Comparison of ENCODE assay signal across 1 cellular context in the genomic region with DNA sequence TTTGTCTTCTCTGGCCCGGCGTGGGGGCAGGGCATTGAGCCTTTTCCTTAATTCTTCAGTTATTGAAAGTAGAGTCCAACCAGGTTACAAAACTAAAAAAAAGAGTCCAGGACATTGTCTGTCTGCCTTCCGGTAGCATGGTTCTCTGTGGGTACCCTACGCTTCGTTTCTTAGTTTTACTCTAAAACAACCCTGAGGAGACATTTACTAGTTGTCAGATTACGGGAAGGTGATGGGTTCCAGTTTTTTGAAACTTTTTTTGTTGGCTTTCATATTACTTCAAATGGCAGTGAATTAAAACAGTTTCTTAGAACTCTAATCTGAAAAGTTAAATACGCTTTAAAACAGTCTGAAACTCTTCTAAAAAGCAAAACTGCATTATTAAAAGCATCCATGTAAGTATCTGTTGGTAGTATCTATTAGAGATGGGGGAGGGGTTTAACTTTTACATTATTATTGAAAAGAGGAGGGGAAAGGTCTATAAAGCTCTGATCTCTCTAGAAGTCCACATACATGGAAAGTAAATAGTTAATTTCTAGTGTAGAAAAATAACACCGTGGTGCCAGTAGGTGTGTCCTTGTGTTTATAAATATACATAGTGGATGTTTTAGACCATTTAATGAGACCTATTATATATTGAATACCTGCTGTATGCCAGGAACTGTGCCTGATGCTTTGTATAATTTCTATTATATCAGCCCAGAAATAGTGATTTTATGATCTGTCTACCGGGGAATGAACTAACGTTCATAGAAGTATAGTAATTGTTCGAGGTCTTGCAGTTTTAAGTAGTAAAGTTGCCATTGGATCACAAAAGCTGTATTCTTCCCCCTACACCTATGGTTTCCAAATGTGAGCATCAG.
TF ChIP-seq lines count a peak whose summit lies in the region.

No MANE protein-coding gene starts in this region.

TF ChIP-seq in HepG2, 621 proteins besides CTCF, POLR2A, EP300 and RAD21 (continued from another document and continues in another):
- TF ChIP-seq, protein P1, sequence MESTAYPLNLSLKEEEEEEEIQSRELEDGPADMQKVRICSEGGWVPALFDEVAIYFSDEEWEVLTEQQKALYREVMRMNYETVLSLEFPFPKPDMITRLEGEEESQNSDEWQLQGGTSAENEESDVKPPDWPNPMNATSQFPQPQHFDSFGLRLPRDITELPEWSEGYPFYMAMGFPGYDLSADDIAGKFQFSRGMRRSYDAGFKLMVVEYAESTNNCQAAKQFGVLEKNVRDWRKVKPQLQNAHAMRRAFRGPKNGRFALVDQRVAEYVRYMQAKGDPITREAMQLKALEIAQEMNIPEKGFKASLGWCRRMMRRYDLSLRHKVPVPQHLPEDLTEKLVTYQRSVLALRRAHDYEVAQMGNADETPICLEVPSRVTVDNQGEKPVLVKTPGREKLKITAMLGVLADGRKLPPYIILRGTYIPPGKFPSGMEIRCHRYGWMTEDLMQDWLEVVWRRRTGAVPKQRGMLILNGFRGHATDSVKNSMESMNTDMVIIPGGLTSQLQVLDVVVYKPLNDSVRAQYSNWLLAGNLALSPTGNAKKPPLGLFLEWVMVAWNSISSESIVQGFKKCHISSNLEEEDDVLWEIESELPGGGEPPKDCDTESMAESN (CRISPR knock-in tag; conservative IDR thresholded peaks at IDR 0.05) = no peak
- TF ChIP-seq PPARG (CRISPR knock-in tag; conservative IDR thresholded peaks at IDR 0.05) (0 out of 2 replicates have a peak, but pooled peaks have one; percentile 17), IKZF4 (CRISPR knock-in tag; IDR thresholded peaks at IDR 0.05; ENCODE audit: borderline replicate concordance, low read depth, not compliant biosample characterization) (no peak), NR3C1 (CRISPR knock-in tag; IDR thresholded peaks at IDR 0.05) (no peak), ATM (IDR thresholded peaks at IDR 0.05; ENCODE audit: borderline replicate concordance) (no peak), ZNF619 (CRISPR knock-in tag; IDR thresholded peaks at IDR 0.05) (no peak), ZNF441 (CRISPR knock-in tag; IDR thresholded peaks at IDR 0.05; ENCODE audit: borderline replicate concordance) (no peak), ZNF564 (CRISPR knock-in tag; IDR thresholded peaks at IDR 0.05) (no peak), RARG (CRISPR knock-in tag; IDR thresholded peaks at IDR 0.05; ENCODE audit: low read depth) (no peak), CREB1 (IDR thresholded peaks at IDR 0.05) (no peak), CREB1 (CRISPR knock-in tag; IDR thresholded peaks at IDR 0.05) (peak; percentile 28; the same call in 1 of the 2 replicates), GABPA (IDR thresholded peaks at IDR 0.05; ENCODE audit: low read depth, low read length) (no peak), GABPA (CRISPR knock-in tag; IDR thresholded peaks at IDR 0.05; ENCODE audit: low read depth) (peak; percentile 15; the same call in 1 of the 2 replicates), ZNF496 (CRISPR knock-in tag; IDR thresholded peaks at IDR 0.05; ENCODE audit: insufficient replicate concordance) (no peak), SAP130 (CRISPR knock-in tag; IDR thresholded peaks at IDR 0.05; ENCODE audit: low read depth) (no peak), NFIC (IDR thresholded peaks at IDR 0.05; ENCODE audit: low read length) (0 out of 2 replicates have a peak, but pooled peaks have one; percentile 4), ZEB1 (IDR thresholded peaks at IDR 0.05; ENCODE audit: insufficient replicate concordance, low read depth) (no peak), ZSCAN21 (CRISPR knock-in tag; IDR thresholded peaks at IDR 0.05; ENCODE audit: borderline replicate concordance) (no peak), ZNF205 (CRISPR knock-in tag; IDR thresholded peaks at IDR 0.05) (no peak), MIER3 (CRISPR knock-in tag; IDR thresholded peaks at IDR 0.05; ENCODE audit: borderline replicate concordance) (no peak)
- TF ChIP-seq, protein P2, sequence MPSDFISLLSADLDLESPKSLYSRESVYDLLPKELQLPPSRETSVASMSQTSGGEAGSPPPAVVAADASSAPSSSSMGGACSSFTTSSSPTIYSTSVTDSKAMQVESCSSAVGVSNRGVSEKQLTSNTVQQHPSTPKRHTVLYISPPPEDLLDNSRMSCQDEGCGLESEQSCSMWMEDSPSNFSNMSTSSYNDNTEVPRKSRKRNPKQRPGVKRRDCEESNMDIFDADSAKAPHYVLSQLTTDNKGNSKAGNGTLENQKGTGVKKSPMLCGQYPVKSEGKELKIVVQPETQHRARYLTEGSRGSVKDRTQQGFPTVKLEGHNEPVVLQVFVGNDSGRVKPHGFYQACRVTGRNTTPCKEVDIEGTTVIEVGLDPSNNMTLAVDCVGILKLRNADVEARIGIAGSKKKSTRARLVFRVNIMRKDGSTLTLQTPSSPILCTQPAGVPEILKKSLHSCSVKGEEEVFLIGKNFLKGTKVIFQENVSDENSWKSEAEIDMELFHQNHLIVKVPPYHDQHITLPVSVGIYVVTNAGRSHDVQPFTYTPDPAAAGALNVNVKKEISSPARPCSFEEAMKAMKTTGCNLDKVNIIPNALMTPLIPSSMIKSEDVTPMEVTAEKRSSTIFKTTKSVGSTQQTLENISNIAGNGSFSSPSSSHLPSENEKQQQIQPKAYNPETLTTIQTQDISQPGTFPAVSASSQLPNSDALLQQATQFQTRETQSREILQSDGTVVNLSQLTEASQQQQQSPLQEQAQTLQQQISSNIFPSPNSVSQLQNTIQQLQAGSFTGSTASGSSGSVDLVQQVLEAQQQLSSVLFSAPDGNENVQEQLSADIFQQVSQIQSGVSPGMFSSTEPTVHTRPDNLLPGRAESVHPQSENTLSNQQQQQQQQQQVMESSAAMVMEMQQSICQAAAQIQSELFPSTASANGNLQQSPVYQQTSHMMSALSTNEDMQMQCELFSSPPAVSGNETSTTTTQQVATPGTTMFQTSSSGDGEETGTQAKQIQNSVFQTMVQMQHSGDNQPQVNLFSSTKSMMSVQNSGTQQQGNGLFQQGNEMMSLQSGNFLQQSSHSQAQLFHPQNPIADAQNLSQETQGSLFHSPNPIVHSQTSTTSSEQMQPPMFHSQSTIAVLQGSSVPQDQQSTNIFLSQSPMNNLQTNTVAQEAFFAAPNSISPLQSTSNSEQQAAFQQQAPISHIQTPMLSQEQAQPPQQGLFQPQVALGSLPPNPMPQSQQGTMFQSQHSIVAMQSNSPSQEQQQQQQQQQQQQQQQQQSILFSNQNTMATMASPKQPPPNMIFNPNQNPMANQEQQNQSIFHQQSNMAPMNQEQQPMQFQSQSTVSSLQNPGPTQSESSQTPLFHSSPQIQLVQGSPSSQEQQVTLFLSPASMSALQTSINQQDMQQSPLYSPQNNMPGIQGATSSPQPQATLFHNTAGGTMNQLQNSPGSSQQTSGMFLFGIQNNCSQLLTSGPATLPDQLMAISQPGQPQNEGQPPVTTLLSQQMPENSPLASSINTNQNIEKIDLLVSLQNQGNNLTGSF (CRISPR knock-in tag; IDR thresholded peaks at IDR 0.05) = no peak
- TF ChIP-seq, protein P3, sequence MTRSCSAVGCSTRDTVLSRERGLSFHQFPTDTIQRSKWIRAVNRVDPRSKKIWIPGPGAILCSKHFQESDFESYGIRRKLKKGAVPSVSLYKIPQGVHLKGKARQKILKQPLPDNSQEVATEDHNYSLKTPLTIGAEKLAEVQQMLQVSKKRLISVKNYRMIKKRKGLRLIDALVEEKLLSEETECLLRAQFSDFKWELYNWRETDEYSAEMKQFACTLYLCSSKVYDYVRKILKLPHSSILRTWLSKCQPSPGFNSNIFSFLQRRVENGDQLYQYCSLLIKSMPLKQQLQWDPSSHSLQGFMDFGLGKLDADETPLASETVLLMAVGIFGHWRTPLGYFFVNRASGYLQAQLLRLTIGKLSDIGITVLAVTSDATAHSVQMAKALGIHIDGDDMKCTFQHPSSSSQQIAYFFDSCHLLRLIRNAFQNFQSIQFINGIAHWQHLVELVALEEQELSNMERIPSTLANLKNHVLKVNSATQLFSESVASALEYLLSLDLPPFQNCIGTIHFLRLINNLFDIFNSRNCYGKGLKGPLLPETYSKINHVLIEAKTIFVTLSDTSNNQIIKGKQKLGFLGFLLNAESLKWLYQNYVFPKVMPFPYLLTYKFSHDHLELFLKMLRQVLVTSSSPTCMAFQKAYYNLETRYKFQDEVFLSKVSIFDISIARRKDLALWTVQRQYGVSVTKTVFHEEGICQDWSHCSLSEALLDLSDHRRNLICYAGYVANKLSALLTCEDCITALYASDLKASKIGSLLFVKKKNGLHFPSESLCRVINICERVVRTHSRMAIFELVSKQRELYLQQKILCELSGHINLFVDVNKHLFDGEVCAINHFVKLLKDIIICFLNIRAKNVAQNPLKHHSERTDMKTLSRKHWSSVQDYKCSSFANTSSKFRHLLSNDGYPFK (CRISPR knock-in tag; IDR thresholded peaks at IDR 0.05; ENCODE audit: borderline replicate concordance) = no peak
- TF ChIP-seq, protein P4, sequence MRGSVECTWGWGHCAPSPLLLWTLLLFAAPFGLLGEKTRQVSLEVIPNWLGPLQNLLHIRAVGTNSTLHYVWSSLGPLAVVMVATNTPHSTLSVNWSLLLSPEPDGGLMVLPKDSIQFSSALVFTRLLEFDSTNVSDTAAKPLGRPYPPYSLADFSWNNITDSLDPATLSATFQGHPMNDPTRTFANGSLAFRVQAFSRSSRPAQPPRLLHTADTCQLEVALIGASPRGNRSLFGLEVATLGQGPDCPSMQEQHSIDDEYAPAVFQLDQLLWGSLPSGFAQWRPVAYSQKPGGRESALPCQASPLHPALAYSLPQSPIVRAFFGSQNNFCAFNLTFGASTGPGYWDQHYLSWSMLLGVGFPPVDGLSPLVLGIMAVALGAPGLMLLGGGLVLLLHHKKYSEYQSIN (CRISPR knock-in tag; IDR thresholded peaks at IDR 0.05; ENCODE audit: borderline replicate concordance) = no peak
- TF ChIP-seq, protein P5, sequence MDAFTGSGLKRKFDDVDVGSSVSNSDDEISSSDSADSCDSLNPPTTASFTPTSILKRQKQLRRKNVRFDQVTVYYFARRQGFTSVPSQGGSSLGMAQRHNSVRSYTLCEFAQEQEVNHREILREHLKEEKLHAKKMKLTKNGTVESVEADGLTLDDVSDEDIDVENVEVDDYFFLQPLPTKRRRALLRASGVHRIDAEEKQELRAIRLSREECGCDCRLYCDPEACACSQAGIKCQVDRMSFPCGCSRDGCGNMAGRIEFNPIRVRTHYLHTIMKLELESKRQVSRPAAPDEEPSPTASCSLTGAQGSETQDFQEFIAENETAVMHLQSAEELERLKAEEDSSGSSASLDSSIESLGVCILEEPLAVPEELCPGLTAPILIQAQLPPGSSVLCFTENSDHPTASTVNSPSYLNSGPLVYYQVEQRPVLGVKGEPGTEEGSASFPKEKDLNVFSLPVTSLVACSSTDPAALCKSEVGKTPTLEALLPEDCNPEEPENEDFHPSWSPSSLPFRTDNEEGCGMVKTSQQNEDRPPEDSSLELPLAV (CRISPR knock-in tag; conservative IDR thresholded peaks at IDR 0.05; ENCODE audit: low read depth) = no peak
- TF ChIP-seq, protein P6, sequence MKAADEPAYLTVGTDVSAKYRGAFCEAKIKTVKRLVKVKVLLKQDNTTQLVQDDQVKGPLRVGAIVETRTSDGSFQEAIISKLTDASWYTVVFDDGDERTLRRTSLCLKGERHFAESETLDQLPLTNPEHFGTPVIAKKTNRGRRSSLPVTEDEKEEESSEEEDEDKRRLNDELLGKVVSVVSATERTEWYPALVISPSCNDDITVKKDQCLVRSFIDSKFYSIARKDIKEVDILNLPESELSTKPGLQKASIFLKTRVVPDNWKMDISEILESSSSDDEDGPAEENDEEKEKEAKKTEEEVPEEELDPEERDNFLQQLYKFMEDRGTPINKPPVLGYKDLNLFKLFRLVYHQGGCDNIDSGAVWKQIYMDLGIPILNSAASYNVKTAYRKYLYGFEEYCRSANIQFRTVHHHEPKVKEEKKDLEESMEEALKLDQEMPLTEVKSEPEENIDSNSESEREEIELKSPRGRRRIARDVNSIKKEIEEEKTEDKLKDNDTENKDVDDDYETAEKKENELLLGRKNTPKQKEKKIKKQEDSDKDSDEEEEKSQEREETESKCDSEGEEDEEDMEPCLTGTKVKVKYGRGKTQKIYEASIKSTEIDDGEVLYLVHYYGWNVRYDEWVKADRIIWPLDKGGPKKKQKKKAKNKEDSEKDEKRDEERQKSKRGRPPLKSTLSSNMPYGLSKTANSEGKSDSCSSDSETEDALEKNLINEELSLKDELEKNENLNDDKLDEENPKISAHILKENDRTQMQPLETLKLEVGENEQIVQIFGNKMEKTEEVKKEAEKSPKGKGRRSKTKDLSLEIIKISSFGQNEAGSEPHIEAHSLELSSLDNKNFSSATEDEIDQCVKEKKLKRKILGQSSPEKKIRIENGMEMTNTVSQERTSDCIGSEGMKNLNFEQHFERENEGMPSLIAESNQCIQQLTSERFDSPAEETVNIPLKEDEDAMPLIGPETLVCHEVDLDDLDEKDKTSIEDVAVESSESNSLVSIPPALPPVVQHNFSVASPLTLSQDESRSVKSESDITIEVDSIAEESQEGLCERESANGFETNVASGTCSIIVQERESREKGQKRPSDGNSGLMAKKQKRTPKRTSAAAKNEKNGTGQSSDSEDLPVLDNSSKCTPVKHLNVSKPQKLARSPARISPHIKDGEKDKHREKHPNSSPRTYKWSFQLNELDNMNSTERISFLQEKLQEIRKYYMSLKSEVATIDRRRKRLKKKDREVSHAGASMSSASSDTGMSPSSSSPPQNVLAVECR (CRISPR knock-in tag; IDR thresholded peaks at IDR 0.05; ENCODE audit: borderline replicate concordance) = no peak
- TF ChIP-seq, protein P7, sequence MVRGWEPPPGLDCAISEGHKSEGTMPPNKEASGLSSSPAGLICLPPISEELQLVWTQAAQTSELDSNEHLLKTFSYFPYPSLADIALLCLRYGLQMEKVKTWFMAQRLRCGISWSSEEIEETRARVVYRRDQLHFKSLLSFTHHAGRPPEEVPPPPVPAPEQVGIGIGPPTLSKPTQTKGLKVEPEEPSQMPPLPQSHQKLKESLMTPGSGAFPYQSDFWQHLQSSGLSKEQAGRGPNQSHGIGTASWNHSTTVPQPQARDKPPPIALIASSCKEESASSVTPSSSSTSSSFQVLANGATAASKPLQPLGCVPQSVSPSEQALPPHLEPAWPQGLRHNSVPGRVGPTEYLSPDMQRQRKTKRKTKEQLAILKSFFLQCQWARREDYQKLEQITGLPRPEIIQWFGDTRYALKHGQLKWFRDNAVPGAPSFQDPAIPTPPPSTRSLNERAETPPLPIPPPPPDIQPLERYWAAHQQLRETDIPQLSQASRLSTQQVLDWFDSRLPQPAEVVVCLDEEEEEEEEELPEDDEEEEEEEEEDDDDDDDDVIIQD (CRISPR knock-in tag; IDR thresholded peaks at IDR 0.05; ENCODE audit: low read depth) = no peak
- TF ChIP-seq, protein P8, sequence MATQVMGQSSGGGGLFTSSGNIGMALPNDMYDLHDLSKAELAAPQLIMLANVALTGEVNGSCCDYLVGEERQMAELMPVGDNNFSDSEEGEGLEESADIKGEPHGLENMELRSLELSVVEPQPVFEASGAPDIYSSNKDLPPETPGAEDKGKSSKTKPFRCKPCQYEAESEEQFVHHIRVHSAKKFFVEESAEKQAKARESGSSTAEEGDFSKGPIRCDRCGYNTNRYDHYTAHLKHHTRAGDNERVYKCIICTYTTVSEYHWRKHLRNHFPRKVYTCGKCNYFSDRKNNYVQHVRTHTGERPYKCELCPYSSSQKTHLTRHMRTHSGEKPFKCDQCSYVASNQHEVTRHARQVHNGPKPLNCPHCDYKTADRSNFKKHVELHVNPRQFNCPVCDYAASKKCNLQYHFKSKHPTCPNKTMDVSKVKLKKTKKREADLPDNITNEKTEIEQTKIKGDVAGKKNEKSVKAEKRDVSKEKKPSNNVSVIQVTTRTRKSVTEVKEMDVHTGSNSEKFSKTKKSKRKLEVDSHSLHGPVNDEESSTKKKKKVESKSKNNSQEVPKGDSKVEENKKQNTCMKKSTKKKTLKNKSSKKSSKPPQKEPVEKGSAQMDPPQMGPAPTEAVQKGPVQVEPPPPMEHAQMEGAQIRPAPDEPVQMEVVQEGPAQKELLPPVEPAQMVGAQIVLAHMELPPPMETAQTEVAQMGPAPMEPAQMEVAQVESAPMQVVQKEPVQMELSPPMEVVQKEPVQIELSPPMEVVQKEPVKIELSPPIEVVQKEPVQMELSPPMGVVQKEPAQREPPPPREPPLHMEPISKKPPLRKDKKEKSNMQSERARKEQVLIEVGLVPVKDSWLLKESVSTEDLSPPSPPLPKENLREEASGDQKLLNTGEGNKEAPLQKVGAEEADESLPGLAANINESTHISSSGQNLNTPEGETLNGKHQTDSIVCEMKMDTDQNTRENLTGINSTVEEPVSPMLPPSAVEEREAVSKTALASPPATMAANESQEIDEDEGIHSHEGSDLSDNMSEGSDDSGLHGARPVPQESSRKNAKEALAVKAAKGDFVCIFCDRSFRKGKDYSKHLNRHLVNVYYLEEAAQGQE (IDR thresholded peaks at IDR 0.05; ENCODE audit: borderline replicate concordance in 1 of 2, low read depth in 1 of 2, low read length in 2 of 2) = no peak
